In genomic region chrX:13064599-13065143, GRCh38 we compare ENCODE assay signal across 12 cellular contexts. TPM values are rescaled to one million over a fixed set of nuclear protein-coding genes. Genes with fewer than 3 reads are reported as not detected.
DNase-seq lines count a peak whose midpoint lies in the region; ATAC-seq and TF ChIP-seq lines count a peak whose summit lies in the region.
"Had no signal": no experiment of that assay in that cellular context is flagged by ENCODE, and none has a peak within 500 bp of the region (broad histone marks: within the 10 kb centered on the region; RNA-seq: fewer than 3 reads in every experiment).

No MANE protein-coding gene starts in this region.

- ATAC-seq in GM21723 (IDR thresholded peaks at IDR 0.05; ENCODE audit: unreplicated experiment) (no peak), HG02588 (IDR thresholded peaks at IDR 0.05; ENCODE audit: unreplicated experiment) (no peak)
- ATAC-seq: naive thymus-derived CD4-positive, alpha-beta T cell had no signal

- DNase-seq in EL = peak; percentile 30
- peak; percentile 78 for DNase-seq in NB4 (ENCODE audit: low read depth)
- DNase-seq in fibroblast of mammary gland (ENCODE audit: low read depth) = peak; percentile 94
- DNase-seq in renal cortical epithelial cell (ENCODE audit: low read depth) = peak; percentile 50
- DNase-seq in iPS-NIHi7 (ENCODE audit: extremely low spot score) = no peak
- DNase-seq in epidermal melanocyte (ENCODE audit: insufficient read length, low spot score) = no peak
- DNase-seq: dermis blood vessel endothelial cell; naive thymus-derived CD4-positive, alpha-beta T cell; Peyer's patch; stimulated activated CD4-positive, alpha-beta T cell treated with anti-CD3 and anti-CD28 coated beads, Interleukin-1b, Interleukin-23, amount 100 ng/mL, for 48 hours had no signal

- no peak for TF ChIP-seq CTCF in NB4 (IDR thresholded peaks at IDR 0.05; ENCODE audit: low read depth, low read length)
- no peak for TF ChIP-seq CTCF in fibroblast of mammary gland (conservative IDR thresholded peaks at IDR 0.05; ENCODE audit: control insufficient read depth, insufficient read depth, low read depth, low read length)

- no peak for TF ChIP-seq POLR2A in NB4 (IDR thresholded peaks at IDR 0.05; ENCODE audit: extremely low read depth, insufficient read length)

- H3K4me3 ChIP-seq in NB4 (ENCODE audit: low read depth, low read length) (no peak overlapping the region), fibroblast of mammary gland (ENCODE audit: control insufficient read depth, low read depth, low read length) (no peak overlapping the region)
- H3K4me3 ChIP-seq: Peyer's patch had no signal

RNA-seq across cellular contexts. Expression of gene FAM9C, which starts 20.3 kb away (rescaled TPM):
- not detected in 2 replicates for total RNA-seq in renal cortical epithelial cell
- total RNA-seq: dermis blood vessel endothelial cell had no signal

Comparison
In these comparisons a context has a peak if more than half of its experiments do, and no peak if none do; other contexts are left out.
1. DNase-seq: peak in EL (single experiment), NB4 (single experiment), fibroblast of mammary gland (single experiment) and renal cortical epithelial cell (single experiment); none in iPS-NIHi7 (single experiment) and epidermal melanocyte (single experiment).